Comparison of ENCODE assay signal across 8 cellular contexts in the genomic region with DNA sequence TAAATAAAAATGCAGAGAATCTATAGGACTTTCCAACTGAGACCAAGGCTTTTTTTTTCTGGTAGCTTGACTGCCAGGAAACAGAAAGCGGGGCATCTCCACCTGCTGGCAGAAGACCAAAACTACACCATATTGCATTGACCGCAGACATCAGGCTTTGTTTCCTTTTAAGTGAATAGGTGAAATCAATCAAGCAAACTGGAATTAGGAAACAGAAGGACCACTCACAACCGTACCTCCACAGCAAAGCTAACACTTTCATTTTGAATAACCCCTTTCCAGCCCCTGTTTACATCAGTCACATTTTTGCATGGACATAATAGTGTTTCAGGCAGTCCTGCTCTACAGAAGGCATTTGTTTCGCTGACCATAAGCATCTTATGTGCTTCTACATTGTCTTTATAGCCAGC.
DNase-seq lines count a peak whose midpoint lies in the region; ATAC-seq, FAIRE-seq and TF ChIP-seq lines count a peak whose summit lies in the region.

No MANE protein-coding gene starts in this region.

- in situ Hi-C loops in astrocyte of the cerebellum (cut with HindIII; ENCODE audit: low sequenced_read_pairs), result no loop called here

- H4K20me1 ChIP-seq in KMS-11 (ENCODE audit: insufficient read depth), result no peaks in the 10 kb centered on the region
- H4K20me1 ChIP-seq in keratinocyte (ENCODE audit: control insufficient read depth, extremely low read depth, insufficient read depth, low read length), result no peaks in the 10 kb centered on the region

- DNase-seq in DMS53 treated with DMSO at 0.1 percent for 48 hours (lab: John Stamatoyannopoulos, UW; ENCODE audit: unreplicated experiment) (peak; percentile 41), GM20000 (ENCODE audit: low spot score) (peak; percentile 31), SKM-1 treated with dmso at 0.1 percent for 144 hours (lab: John Stamatoyannopoulos, UW; ENCODE audit: unreplicated experiment) (peak; percentile 11), astrocyte of the cerebellum (ENCODE audit: low read depth) (peak; percentile 15), keratinocyte (ENCODE audit: low read depth, low spot score) (no peak)
- DNase-seq in stimulated activated CD4-positive, alpha-beta T cell treated with anti-CD3 and anti-CD28 coated beads, TNF-alpha, amount 100 ng/mL, for 1 hour (ENCODE audit: low read depth in 3 of 3, low spot score in 1 of 3), result peak in 2 of 3 donors; percentile 5 to 7

- FAIRE-seq in keratinocyte (lab: Jason Lieb, UNC), result peak; percentile 63

- no peak overlapping the region for H3K9ac ChIP-seq in KMS-11
- no peak overlapping the region for H3K9ac ChIP-seq in keratinocyte (ENCODE audit: control insufficient read depth, extremely low read depth, insufficient read depth, low read length)

- TF ChIP-seq CTCF in GM20000 (IDR thresholded peaks at IDR 0.05; ENCODE audit: extremely low read depth, missing control alignments) (peak; percentile 34), KMS-11 (conservative IDR thresholded peaks at IDR 0.05; ENCODE audit: low read depth, low read length) (peak; percentile 77), astrocyte of the cerebellum (IDR thresholded peaks at IDR 0.05; ENCODE audit: low read depth, low read length, missing control alignments) (peak; percentile 64), keratinocyte (optimal IDR thresholded peaks at IDR 0.05 in 1 of 3, IDR thresholded peaks at IDR 0.05 in 1 of 3, conservative IDR thresholded peaks at IDR 0.05 in 1 of 3; ENCODE audit: extremely low read depth in 1 of 3, insufficient read depth in 2 of 3, low read length in 3 of 3) (peak; percentile 52 to 76 (median 70))

- peaks cover 2% of the 10 kb centered on the region for H3K9me1 ChIP-seq in keratinocyte (ENCODE audit: control insufficient read depth, extremely low read depth, insufficient read depth, low read length)

- H3K9me3 ChIP-seq in keratinocyte (ENCODE audit: control insufficient read depth, low read depth, low read length), result no peaks in the 10 kb centered on the region

- ATAC-seq in HG03439 (IDR thresholded peaks at IDR 0.05; ENCODE audit: unreplicated experiment), result no peak

- H2AFZ ChIP-seq in KMS-11 (ENCODE audit: low read depth) (no peak overlapping the region), keratinocyte (ENCODE audit: control insufficient read depth, low read length) (no peak overlapping the region)

- no peaks in the 10 kb centered on the region for H3K4me1 ChIP-seq in KMS-11 (ENCODE audit: low read depth, poor library complexity, severe bottlenecking)
- no peaks in the 10 kb centered on the region for H3K4me1 ChIP-seq in keratinocyte (ENCODE audit: control insufficient read depth, extremely low read depth, insufficient read depth, low read length)

- no peak overlapping the region for H3K27ac ChIP-seq in KMS-11
- H3K27ac ChIP-seq in keratinocyte (ENCODE audit: control insufficient read depth, insufficient read depth, low read length), result no peak overlapping the region

- H3K4me3 ChIP-seq in KMS-11 (IDR thresholded peaks at IDR 0.05; ENCODE audit: insufficient read depth, low read depth, low read length), result no peak overlapping the region
- no peak overlapping the region for H3K4me3 ChIP-seq in astrocyte of the cerebellum (ENCODE audit: low read depth, low read length)
- H3K4me3 ChIP-seq in keratinocyte (ENCODE audit: control insufficient read depth in 2 of 3, extremely low read depth in 1 of 3, insufficient read depth in 2 of 3, low read depth in 1 of 3, low read length in 3 of 3), result no peak overlapping the region

- H3K27me3 ChIP-seq in KMS-11 (ENCODE audit: insufficient read depth, low read depth) (no peaks in the 10 kb centered on the region), keratinocyte (ENCODE audit: control insufficient read depth, extremely low read depth, insufficient read depth, low read length) (no peaks in the 10 kb centered on the region)

- dilution Hi-C loops in keratinocyte (cut with MboI; ENCODE audit: extremely low pct_ligation_motif_present, low sequenced_read_pairs), result no loop called here

- no peaks in the 10 kb centered on the region for H3K79me2 ChIP-seq in KMS-11 (ENCODE audit: insufficient read depth, low read depth)
- H3K79me2 ChIP-seq in keratinocyte (ENCODE audit: control insufficient read depth, insufficient read depth, low read length), result no peaks in the 10 kb centered on the region

- H3K4me2 ChIP-seq in KMS-11, result no peak overlapping the region
- no peak overlapping the region for H3K4me2 ChIP-seq in keratinocyte (ENCODE audit: control insufficient read depth, extremely low read depth, insufficient read depth, low read depth, low read length)

- no peaks in the 10 kb centered on the region for H3K36me3 ChIP-seq in KMS-11 (ENCODE audit: insufficient read depth)
- H3K36me3 ChIP-seq in keratinocyte (ENCODE audit: control insufficient read depth in 2 of 2, extremely low read depth in 1 of 2, insufficient read depth in 2 of 2, low read length in 2 of 2), result no peaks in the 10 kb centered on the region
